Comparison of ENCODE assay signal across 22 cellular contexts in genomic region chr6:30750379-30750668, GRCh38. TPM values are rescaled to one million over a fixed set of nuclear protein-coding genes. Genes with fewer than 3 reads are reported as not detected.
DNase-seq lines count a peak whose midpoint lies in the region; ATAC-seq, FAIRE-seq and TF ChIP-seq lines count a peak whose summit lies in the region.
"Had no signal": no experiment of that assay in that cellular context is flagged by ENCODE, and none has a peak within 500 bp of the region (broad histone marks: within the 10 kb centered on the region; RNA-seq: fewer than 3 reads in every experiment).

No MANE protein-coding gene starts in this region.

- no peak for TF ChIP-seq POLR2A in Peyer's patch (IDR thresholded peaks at IDR 0.05)
- TF ChIP-seq POLR2A in esophagus squamous epithelium (IDR thresholded peaks at IDR 0.05) = no peak

- no peak overlapping the region for H3K4me3 ChIP-seq in AG04450 (ENCODE audit: low read depth, low read length)
- no peak overlapping the region for H3K4me3 ChIP-seq in Peyer's patch
- no peak overlapping the region for H3K4me3 ChIP-seq in esophagus squamous epithelium
- no peak overlapping the region for H3K4me3 ChIP-seq in pancreas
- H3K4me3 ChIP-seq: HAP-1, spleen had no signal

- DNase-seq in AG04450 (ENCODE audit: low read depth, low spot score) = no peak
- DNase-seq in Peyer's patch = no peak
- DNase-seq in esophagus squamous epithelium (lab: John Stamatoyannopoulos, UW) = no peak
- no peak for DNase-seq in pancreas
- DNase-seq in activated naive CD8-positive, alpha-beta T cell treated with anti-CD3 and anti-CD28 coated beads for 36 hours = no peak
- DNase-seq in NCI-H446 treated with DMSO at 0.1 percent for 48 hours (lab: John Stamatoyannopoulos, UW) = no peak
- DNase-seq in NK-92 treated with Interleukin-12 subunit alpha and Interleukin-12 subunit beta, amount 100 ng/mL, for 24 hours (lab: John Stamatoyannopoulos, UW) = no peak
- DNase-seq in activated CD4-positive, alpha-beta T cell treated with anti-CD3 and anti-CD28 coated beads for 4 hours = no peak
- DNase-seq: activated CD4-positive, alpha-beta T cell treated with anti-CD3 and anti-CD28 coated beads, Interleukin-2, amount 50 U/mL, for 1 hour; activated naive CD8-positive, alpha-beta T cell treated with anti-CD3 and anti-CD28 coated beads, Interleukin-2, amount 50 U/mL, for 24 hours; activated T-cell treated with anti-CD3 and anti-CD28 coated beads, Interleukin-2, amount 50 U/mL, for 24 hours; DMS79 treated with DMSO at 0.1 percent for 48 hours; hypothalamus; KG1; left ventricle myocardium superior; NCI-H1694; NCI-H526; nephron progenitor cell; spleen had no signal

- H3K9me3 ChIP-seq in AG04450 (ENCODE audit: control insufficient read depth, insufficient read depth, low read length) (no peaks in the 10 kb centered on the region), Peyer's patch (no peaks in the 10 kb centered on the region), esophagus squamous epithelium (no peaks in the 10 kb centered on the region), pancreas (no peaks in the 10 kb centered on the region)
- H3K9me3 ChIP-seq: HAP-1, spleen had no signal

- H3K4me3 Mint-ChIP-seq in activated naive CD8-positive, alpha-beta T cell treated with anti-CD3 and anti-CD28 coated beads for 36 hours = no peak overlapping the region
- H3K4me3 Mint-ChIP-seq: activated naive CD8-positive, alpha-beta T cell treated with anti-CD3 and anti-CD28 coated beads, Interleukin-2, amount 50 U/mL, for 24 hours; activated T-cell treated with anti-CD3 and anti-CD28 coated beads, Interleukin-2, amount 50 U/mL, for 24 hours; B cell; nephron progenitor cell had no signal

- no peaks in the 10 kb centered on the region for H3K27me3 ChIP-seq in AG04450 (ENCODE audit: control insufficient read depth, insufficient read depth, low read length)
- H3K27me3 ChIP-seq in Peyer's patch = no peaks in the 10 kb centered on the region
- H3K27me3 ChIP-seq in esophagus squamous epithelium = no peaks in the 10 kb centered on the region
- no peaks in the 10 kb centered on the region for H3K27me3 ChIP-seq in pancreas
- H3K27me3 ChIP-seq: spleen had no signal

- H3K4me1 Mint-ChIP-seq in activated naive CD8-positive, alpha-beta T cell treated with anti-CD3 and anti-CD28 coated beads for 36 hours = peaks cover 38% of the 10 kb centered on the region

- H3K27ac ChIP-seq in AG04450 (ENCODE audit: low read depth, low read length) (peak overlapping the region; percentile 31), Peyer's patch (peak overlapping the region in 3 of 4 donors; percentile 39 to 86 (median 66)), esophagus squamous epithelium (peak overlapping the region; percentile 67 to 95 (median 90)), pancreas (peak overlapping the region; percentile 82 to 96 (median 89))

- no peaks in the 10 kb centered on the region for H3K27me3 Mint-ChIP-seq in activated naive CD8-positive, alpha-beta T cell treated with anti-CD3 and anti-CD28 coated beads for 36 hours
- H3K27me3 Mint-ChIP-seq: activated naive CD8-positive, alpha-beta T cell treated with anti-CD3 and anti-CD28 coated beads, Interleukin-2, amount 50 U/mL, for 24 hours; activated T-cell treated with anti-CD3 and anti-CD28 coated beads, Interleukin-2, amount 50 U/mL, for 24 hours; B cell had no signal

- no peaks in the 10 kb centered on the region for H3K9me3 Mint-ChIP-seq in activated naive CD8-positive, alpha-beta T cell treated with anti-CD3 and anti-CD28 coated beads for 36 hours
- H3K9me3 Mint-ChIP-seq: activated naive CD8-positive, alpha-beta T cell treated with anti-CD3 and anti-CD28 coated beads, Interleukin-2, amount 50 U/mL, for 24 hours; activated T-cell treated with anti-CD3 and anti-CD28 coated beads, Interleukin-2, amount 50 U/mL, for 24 hours; nephron progenitor cell had no signal

- ATAC-seq in pancreas = peak in 3 of 4 donors; percentile 7 to 21 (median 10)
- ATAC-seq: activated naive CD8-positive, alpha-beta T cell treated with anti-CD3 and anti-CD28 coated beads, Interleukin-2, amount 50 U/mL, for 24 hours; left ventricle myocardium superior; Right ventricle myocardium inferior had no signal

- H3K36me3 Mint-ChIP-seq in activated naive CD8-positive, alpha-beta T cell treated with anti-CD3 and anti-CD28 coated beads for 36 hours = peaks cover 1% of the 10 kb centered on the region

- intact Hi-C loops in esophagus squamous epithelium (cut with DNase I) = no loop called here
- intact Hi-C loops in pancreas (cut with DNase I) = no loop called here

- TF ChIP-seq CTCF in AG04450 (IDR thresholded peaks at IDR 0.05; ENCODE audit: low read depth, low read length) = no peak
- TF ChIP-seq CTCF in Peyer's patch (IDR thresholded peaks at IDR 0.05) = no peak
- TF ChIP-seq CTCF in esophagus squamous epithelium (IDR thresholded peaks at IDR 0.05) = no peak
- no peak for TF ChIP-seq CTCF in pancreas (IDR thresholded peaks at IDR 0.05)

- no peak for FAIRE-seq in pancreas (lab: Jason Lieb, UNC)

- CTCF ChIA-PET in AG04450 (lab: Charles Lee) = interaction anchor here (0.6 kb wide), 1 partner anchor 163 kb away, joined by 5 read pairs; no protein-coding TSS in a partner anchor

- H3K36me3 ChIP-seq in Peyer's patch (no peaks in the 10 kb centered on the region), esophagus squamous epithelium (no peaks in the 10 kb centered on the region), pancreas (no peaks in the 10 kb centered on the region)
- H3K36me3 ChIP-seq: HAP-1, spleen had no signal

- H3K27ac Mint-ChIP-seq in activated naive CD8-positive, alpha-beta T cell treated with anti-CD3 and anti-CD28 coated beads for 36 hours = no peak overlapping the region
- H3K27ac Mint-ChIP-seq: activated naive CD8-positive, alpha-beta T cell treated with anti-CD3 and anti-CD28 coated beads, Interleukin-2, amount 50 U/mL, for 24 hours; activated T-cell treated with anti-CD3 and anti-CD28 coated beads, Interleukin-2, amount 50 U/mL, for 24 hours; B cell; nephron progenitor cell had no signal

- H3K4me1 ChIP-seq in Peyer's patch (peaks cover 0 to 44% (median 0%) of the 10 kb centered on the region in 4 donors), esophagus squamous epithelium (peaks cover 36 to 83% (median 53%) of the 10 kb centered on the region in 3 donors), pancreas (peaks cover 43 to 51% (median 45%) of the 10 kb centered on the region in 3 donors)

- POLR2A ChIA-PET in AG04450 (lab: Yijun Ruan, JAX) = no interaction called here

RNA-seq across cellular contexts. Expression of gene IER3, which starts 6.0 kb away (rescaled TPM):
- 85.2 and 98.7 TPM in 2 replicates for polyA plus RNA-seq in AG04450 (2011; rRNA removed)
- 59.6 and 80.4 TPM in 2 replicates for polyA minus RNA-seq in AG04450 (2011; rRNA and poly(A)+ RNA removed)
- total RNA-seq in Peyer's patch = 10 to 100 TPM in 3 of 4 donors, 1 to 10 TPM in 1; 6.7 to 16.4 (median 13.2) TPM
- 10 to 100 TPM; 41.4 to 87.9 (median 66.0) TPM for total RNA-seq in esophagus squamous epithelium
- 10 to 100 TPM; 23.0 to 87.5 (median 41.3) TPM for total RNA-seq in pancreas
- polyA plus RNA-seq in pancreas = 100 to 1,000 TPM in 1 of 2 donors, 10 to 100 TPM in 1; 99.4 to 174 TPM
- total RNA-seq in activated naive CD8-positive, alpha-beta T cell treated with anti-CD3 and anti-CD28 coated beads for 36 hours = 100 to 1,000 TPM; 295 to 310 TPM

RNA-seq across cellular contexts. Expression of gene FLOT1, which starts 7.8 kb away (rescaled TPM):
- polyA plus RNA-seq in AG04450 (2011; rRNA removed) = 155 and 156 TPM in 2 replicates
- polyA minus RNA-seq in AG04450 (2011; rRNA and poly(A)+ RNA removed) = 96.0 and 99.8 TPM in 2 replicates
- total RNA-seq in Peyer's patch = 100 to 1,000 TPM in 2 of 4 donors, 10 to 100 TPM in 2; 74.1 to 151 (median 100) TPM
- total RNA-seq in esophagus squamous epithelium = 10 to 100 TPM; 46.7 to 88.8 (median 64.4) TPM
- total RNA-seq in pancreas = 10 to 100 TPM; 45.7 to 92.2 (median 51.3) TPM
- 100 to 1,000 TPM; 123 to 151 TPM for polyA plus RNA-seq in pancreas
- 100 to 1,000 TPM; 104 to 107 TPM for total RNA-seq in activated naive CD8-positive, alpha-beta T cell treated with anti-CD3 and anti-CD28 coated beads for 36 hours

RNA-seq across cellular contexts. Expression of gene TUBB, which starts 30.2 kb away (rescaled TPM):
- polyA plus RNA-seq in AG04450 (2011; rRNA removed) = 1,457 and 1,715 TPM in 2 replicates
- 1,694 and 2,026 TPM in 2 replicates for polyA minus RNA-seq in AG04450 (2011; rRNA and poly(A)+ RNA removed)
- total RNA-seq in Peyer's patch = 100 to 1,000 TPM in 1 of 4 donors, 10 to 100 TPM in 3; 69.9 to 188 (median 95.6) TPM
- total RNA-seq in esophagus squamous epithelium = 100 to 1,000 TPM; 151 to 351 (median 255) TPM
- 100 to 1,000 TPM in 4 of 6 donors, 10 to 100 TPM in 2; 66.1 to 171 (median 116) TPM for total RNA-seq in pancreas
- polyA plus RNA-seq in pancreas = 100 to 1,000 TPM in 1 of 2 donors, 10 to 100 TPM in 1; 67.9 to 111 TPM
- 1,000 to 10,000 TPM; 1,515 to 1,538 TPM for total RNA-seq in activated naive CD8-positive, alpha-beta T cell treated with anti-CD3 and anti-CD28 coated beads for 36 hours

RNA-seq across cellular contexts. Expression of gene MDC1, which starts 33.2 kb away (rescaled TPM):
- 4.1 and 6.8 TPM in 2 replicates for polyA plus RNA-seq in AG04450 (2011; rRNA removed)
- polyA minus RNA-seq in AG04450 (2011; rRNA and poly(A)+ RNA removed) = 9.0 and 9.5 TPM in 2 replicates
- total RNA-seq in Peyer's patch = 10 to 100 TPM in 3 of 4 donors, 1 to 10 TPM in 1; 7.5 to 51.2 (median 19.4) TPM
- total RNA-seq in esophagus squamous epithelium = 1 to 10 TPM; 2.4 to 7.4 (median 7.0) TPM
- 10 to 100 TPM; 12.3 to 18.7 (median 13.5) TPM for total RNA-seq in pancreas
- 10 to 100 TPM; 18.9 to 28.0 TPM for polyA plus RNA-seq in pancreas
- 10 to 100 TPM; 63.2 to 67.0 TPM for total RNA-seq in activated naive CD8-positive, alpha-beta T cell treated with anti-CD3 and anti-CD28 coated beads for 36 hours

RNA-seq across cellular contexts. Expression of gene NRM, which starts 59.5 kb away (rescaled TPM):
- polyA plus RNA-seq in AG04450 (2011; rRNA removed) (14.6 and 17.4 TPM in 2 replicates), pancreas (10 to 100 TPM; 18.2 to 23.6 TPM)
- polyA minus RNA-seq in AG04450 (2011; rRNA and poly(A)+ RNA removed) = 11.0 and 15.0 TPM in 2 replicates
- total RNA-seq in Peyer's patch (1 to 10 TPM in 2 of 4 donors, not detected in 2; 2.0 to 2.7 TPM), esophagus squamous epithelium (1 to 10 TPM; 3.8 to 7.4 (median 6.7) TPM), pancreas (1 to 10 TPM; 3.3 to 7.9 (median 4.6) TPM)
- total RNA-seq in activated naive CD8-positive, alpha-beta T cell treated with anti-CD3 and anti-CD28 coated beads for 36 hours = 10 to 100 TPM; 19.7 to 20.2 TPM

Comparison
In these comparisons a context has a peak if more than half of its experiments do, and no peak if none do; other contexts are left out.
1. H3K27ac ChIP-seq: peak in every context shown above with its lines; median percentile 90 in esophagus squamous epithelium; 89 in pancreas; 66 in Peyer's patch; 31 in AG04450.
2. RNA of gene TUBB, which starts 30.2 kb away (total RNA-seq): 1,515 to 1,538 TPM in activated naive CD8-positive, alpha-beta T cell treated with anti-CD3 and anti-CD28 coated beads for 36 hours; 151 to 351 TPM in esophagus squamous epithelium, 66.1 to 171 TPM in pancreas and 69.9 to 188 TPM in Peyer's patch; every median in the first group is over 4 times any median in the second.